ENCODE assay signal across 12 cellular contexts in genomic region chr11:63845305-63845704, GRCh38. TPM values are rescaled to one million over a fixed set of nuclear protein-coding genes. Genes with fewer than 3 reads are reported as not detected.
DNase-seq lines count a peak whose midpoint lies in the region; ATAC-seq and TF ChIP-seq lines count a peak whose summit lies in the region.
"Had no signal": no experiment of that assay in that cellular context is flagged by ENCODE, and none has a peak within 500 bp of the region (broad histone marks: within the 10 kb centered on the region; RNA-seq: fewer than 3 reads in every experiment).

No MANE protein-coding gene starts in this region.

- peaks cover 100% of the 10 kb centered on the region for H4K20me1 ChIP-seq in BLaER1

- H3K9ac ChIP-seq in BLaER1 = no peak overlapping the region
- H3K9ac ChIP-seq: parathyroid adenoma had no signal

- H3K4me1 ChIP-seq in BLaER1 = peaks cover 68% of the 10 kb centered on the region
- peaks cover 69 to 72% of the 10 kb centered on the region in 2 experiments for H3K4me1 ChIP-seq in neutrophil (ENCODE audit: control insufficient read depth in 1 of 2, insufficient read depth in 1 of 2, low read depth in 1 of 2, low read length in 1 of 2)

- no peaks in the 10 kb centered on the region for H3K9me3 ChIP-seq in BLaER1
- no peaks in the 10 kb centered on the region for H3K9me3 ChIP-seq in neutrophil

- H3K4me3 ChIP-seq in BLaER1 (no peak overlapping the region), epithelial cell of esophagus (ENCODE audit: low read length) (no peak overlapping the region), neutrophil (ENCODE audit: low read depth in 1 of 2, low read length in 1 of 2) (peak overlapping the region in 1 of 2 experiments; percentile 10)

- H3K4me2 ChIP-seq in BLaER1 = peak overlapping the region; percentile 93; the same call in 1 of the 2 replicates

- in situ Hi-C loops in KBM-7 (cut with MboI; ENCODE audit: low pct_unique_long_range_greater_than_20kb, low sequenced_read_pairs) = loop anchor here (10.0 kb wide), 1 partner anchor 49 kb away; no protein-coding TSS in a partner anchor

- TF ChIP-seq CTCF in epithelial cell of esophagus (IDR thresholded peaks at IDR 0.05; ENCODE audit: insufficient read depth, low read depth, low read length, missing control alignments) (no peak), neutrophil (IDR thresholded peaks at IDR 0.05) (no peak)

- no peaks in the 10 kb centered on the region for H3K27me3 ChIP-seq in BLaER1
- no peaks in the 10 kb centered on the region for H3K27me3 ChIP-seq in neutrophil

- peak; percentile 35 for DNase-seq in KBM-7
- DNase-seq in epithelial cell of esophagus (ENCODE audit: low read depth) = peak; percentile 94
- DNase-seq in SK-N-DZ (ENCODE audit: low spot score) = no peak
- DNase-seq: activated naive CD4-positive, alpha-beta T cell treated with anti-CD3 and anti-CD28 coated beads, Interleukin-2, amount 10 ng/mL, durations not matched to agents 7 days and 5 days; NCI-H510A treated with DMSO at 0.1 percent for 48 hours had no signal

- ATAC-seq in GM21723 (IDR thresholded peaks at IDR 0.05; ENCODE audit: unreplicated experiment) = no peak
- ATAC-seq in HG03025 (IDR thresholded peaks at IDR 0.05; ENCODE audit: low FRiP score, unreplicated experiment) = no peak
- ATAC-seq in GM21390 (IDR thresholded peaks at IDR 0.05; ENCODE audit: unreplicated experiment) = no peak

- peaks cover 70% of the 10 kb centered on the region for H3K36me3 ChIP-seq in BLaER1
- H3K36me3 ChIP-seq in neutrophil = peaks cover 40% of the 10 kb centered on the region

- H3K27ac ChIP-seq in BLaER1 (peak overlapping the region; percentile 41; the same call in 1 of the 2 replicates), neutrophil (peak overlapping the region; percentile 76)
- H3K27ac ChIP-seq: HL-60, parathyroid adenoma had no signal

RNA-seq across cellular contexts. Expression of gene MARK2, which starts 6.4 kb away (rescaled TPM):
- 15.2 and 15.4 TPM in 2 replicates for polyA plus RNA-seq in SK-N-DZ (2014; cell fraction: cytosol; rRNA removed)
- 9.8 and 11.1 TPM in 2 replicates for polyA plus RNA-seq in SK-N-DZ (2014; cell fraction: nucleus; rRNA removed)

RNA-seq across cellular contexts. Expression of gene SPINDOC, which starts 32.0 kb away (rescaled TPM):
- polyA plus RNA-seq in SK-N-DZ (2014; cell fraction: cytosol; rRNA removed) = 59.1 and 74.8 TPM in 2 replicates
- 37.1 and 53.8 TPM in 2 replicates for polyA plus RNA-seq in SK-N-DZ (2014; cell fraction: nucleus; rRNA removed)
